ENCODE assay signal across 15 cellular contexts in the genomic region with DNA sequence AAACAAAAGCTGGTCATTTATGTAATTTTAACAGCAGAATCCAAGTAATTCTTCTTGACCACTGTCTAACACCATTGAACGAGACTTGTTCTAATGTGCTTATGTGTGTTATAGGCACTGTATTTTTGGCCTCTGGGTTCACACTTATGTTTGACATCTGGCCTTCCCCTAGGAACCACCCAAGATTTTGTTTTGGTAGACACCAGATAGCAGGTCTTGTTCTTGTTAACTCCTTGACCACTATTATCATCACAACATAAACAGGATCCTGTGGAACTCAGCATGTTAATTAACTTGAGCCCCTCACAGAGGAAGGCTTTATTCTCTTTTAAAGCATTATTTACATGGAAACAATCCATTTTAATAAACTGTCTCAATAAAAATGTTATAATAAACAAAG.
"Had no signal": no experiment of that assay in that cellular context is flagged by ENCODE, and none has a peak within 500 bp of the region (broad histone marks: within the 10 kb centered on the region; RNA-seq: fewer than 3 reads in every experiment).

No MANE protein-coding gene starts in this region.

- H3K36me3 Mint-ChIP-seq: naive thymus-derived CD4-positive, alpha-beta T cell; stimulated activated naive B cell treated with anti-CD40 and anti-IgM and Interleukin-4, amounts not matched to agents 10 μg/mL and 1 μg/mL and 100 μg/mL, for 72 hours had no signal

- H3K4me3 ChIP-seq: esophagus squamous epithelium, gastroesophageal sphincter, thoracic aorta, transverse colon had no signal

- H3K27ac Mint-ChIP-seq: naive thymus-derived CD4-positive, alpha-beta T cell; nephron progenitor cell; stimulated activated naive B cell treated with anti-CD40 and anti-IgM and Interleukin-4, amounts not matched to agents 10 μg/mL and 1 μg/mL and 100 μg/mL, for 72 hours; stimulated activated naive CD8-positive, alpha-beta T cell treated with anti-CD3 and anti-CD28 coated beads, Interleukin-15, amount 100 ng/mL, for 72 hours had no signal

- H3K4me3 Mint-ChIP-seq: naive thymus-derived CD4-positive, alpha-beta T cell; nephron progenitor cell; stimulated activated naive B cell treated with anti-CD40 and anti-IgM and Interleukin-4, amounts not matched to agents 10 μg/mL and 1 μg/mL and 100 μg/mL, for 72 hours; stimulated activated naive CD8-positive, alpha-beta T cell treated with anti-CD3 and anti-CD28 coated beads, Interleukin-15, amount 100 ng/mL, for 72 hours had no signal

- H3K27me3 Mint-ChIP-seq: stimulated activated naive B cell treated with anti-CD40 and anti-IgM and Interleukin-4, amounts not matched to agents 10 μg/mL and 1 μg/mL and 100 μg/mL, for 72 hours had no signal

- H3K9me3 ChIP-seq: esophagus squamous epithelium, gastroesophageal sphincter, neutrophil, thoracic aorta, transverse colon had no signal

- H3K4me1 ChIP-seq: esophagus squamous epithelium, gastroesophageal sphincter, transverse colon had no signal

- H3K4me1 Mint-ChIP-seq: naive thymus-derived CD4-positive, alpha-beta T cell; stimulated activated naive B cell treated with anti-CD40 and anti-IgM and Interleukin-4, amounts not matched to agents 10 μg/mL and 1 μg/mL and 100 μg/mL, for 72 hours; stimulated activated naive CD8-positive, alpha-beta T cell treated with anti-CD3 and anti-CD28 coated beads, Interleukin-15, amount 100 ng/mL, for 72 hours had no signal

- H3K27ac ChIP-seq: esophagus squamous epithelium, gastroesophageal sphincter, neutrophil, thoracic aorta, transverse colon had no signal

- H3K9me3 Mint-ChIP-seq: nephron progenitor cell; stimulated activated naive B cell treated with anti-CD40 and anti-IgM and Interleukin-4, amounts not matched to agents 10 μg/mL and 1 μg/mL and 100 μg/mL, for 72 hours; stimulated activated naive CD8-positive, alpha-beta T cell treated with anti-CD3 and anti-CD28 coated beads, Interleukin-15, amount 100 ng/mL, for 72 hours had no signal

- H3K36me3 ChIP-seq: esophagus squamous epithelium, gastroesophageal sphincter, neutrophil, thoracic aorta, transverse colon had no signal

- H3K27me3 ChIP-seq: esophagus squamous epithelium, gastroesophageal sphincter, neutrophil, transverse colon had no signal

- DNase-seq: effector memory CD4-positive, alpha-beta T cell; esophagus squamous epithelium; foreskin fibroblast; glutamatergic neuron; kidney glomerular epithelial cell; naive thymus-derived CD4-positive, alpha-beta T cell; nephron progenitor cell; stimulated activated CD4-positive, alpha-beta T cell treated with anti-CD3 and anti-CD28 coated beads, Interleukin-2, amount 100 ng/mL, for 24 hours; stimulated activated CD4-positive, alpha-beta T cell treated with anti-CD3 and anti-CD28 coated beads, Interleukin-4, amount 100 ng/mL, for 4 hours; stimulated activated naive B cell treated with anti-CD40 and anti-IgM and Interleukin-4, amounts not matched to agents 10 μg/mL and 1 μg/mL and 100 μg/mL, for 72 hours; stimulated activated naive CD8-positive, alpha-beta T cell treated with anti-CD3 and anti-CD28 coated beads, Interleukin-15, amount 100 ng/mL, for 72 hours; transverse colon had no signal
